1 cellular context compared by ENCODE assay signal in the genomic region with DNA sequence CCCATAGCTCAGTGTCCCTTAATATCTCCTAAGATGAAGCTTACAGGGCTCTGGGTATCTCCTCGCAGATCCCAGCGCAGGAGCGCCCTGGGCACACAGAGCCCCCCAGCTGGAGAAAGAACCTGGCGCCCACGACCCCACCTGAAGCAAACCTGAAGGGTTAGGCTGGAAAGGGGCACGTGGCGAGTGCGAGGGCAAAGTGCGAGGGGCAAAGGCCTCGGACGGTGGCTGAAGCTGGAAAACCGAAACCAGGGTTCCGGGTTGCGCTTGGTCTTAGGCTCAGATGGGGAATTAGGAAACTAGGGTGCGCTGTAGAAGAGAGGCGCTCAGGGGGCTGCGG.
TF ChIP-seq lines count a peak whose summit lies in the region.

No MANE protein-coding gene starts in this region.

TF ChIP-seq in H1, 55 proteins besides CTCF, POLR2A, EP300 and RAD21:
- no peak for TF ChIP-seq POLR2AphosphoS5 (IDR thresholded peaks at IDR 0.05; ENCODE audit: low read depth, low read length)
- TF ChIP-seq TCF12 (IDR thresholded peaks at IDR 0.05; ENCODE audit: low read depth, low read length): no peak
- no peak for TF ChIP-seq JUND (IDR thresholded peaks at IDR 0.05; ENCODE audit: low read length)
- peak; percentile 91 for TF ChIP-seq E2F6 (IDR thresholded peaks at IDR 0.05)
- peak; percentile 27 for TF ChIP-seq RNF2 (IDR thresholded peaks at IDR 0.05; ENCODE audit: borderline replicate concordance, low read depth, low read length, missing control alignments, poor library complexity, severe bottlenecking)
- no peak for TF ChIP-seq CREB1 (IDR thresholded peaks at IDR 0.05)
- TF ChIP-seq KDM5A (IDR thresholded peaks at IDR 0.05; ENCODE audit: low read length): no peak
- no peak for TF ChIP-seq SP2 (IDR thresholded peaks at IDR 0.05; ENCODE audit: low read length)
- TF ChIP-seq MAX (IDR thresholded peaks at IDR 0.05): peak; percentile 95
